29 cellular contexts compared by ENCODE assay signal in the genomic region with DNA sequence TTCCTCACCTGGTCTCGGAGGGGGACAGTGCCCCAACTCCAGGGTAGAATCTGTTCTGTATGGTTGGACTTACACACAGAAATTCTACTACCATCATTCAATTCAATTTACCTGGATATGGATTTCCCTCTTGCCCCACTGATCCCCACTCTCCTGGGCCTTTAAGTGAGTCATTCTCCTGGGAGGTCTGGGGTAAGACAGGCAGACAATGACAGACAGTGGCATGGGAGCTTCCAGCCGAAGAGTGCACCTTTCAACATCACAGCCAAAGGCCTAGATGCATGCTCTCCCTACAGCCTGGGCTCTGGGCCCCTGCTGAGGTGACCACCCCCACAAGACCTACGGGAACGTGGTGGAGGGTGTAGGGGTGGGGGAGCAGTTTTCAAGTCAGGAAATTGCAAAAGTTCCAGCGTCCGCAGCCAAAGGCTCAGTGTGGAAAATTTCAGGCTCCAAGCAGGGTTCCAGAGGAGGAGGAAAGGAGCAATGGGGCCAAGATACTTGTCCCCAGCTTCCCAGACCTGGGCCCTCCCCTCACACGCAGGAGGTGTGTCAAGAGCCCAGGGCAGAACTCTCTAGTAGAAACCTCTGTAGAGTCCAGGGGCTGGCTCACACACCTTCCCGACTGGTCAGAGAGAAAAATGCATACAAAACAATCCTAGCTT.
DNase-seq lines count a peak whose midpoint lies in the region; ATAC-seq, FAIRE-seq and TF ChIP-seq lines count a peak whose summit lies in the region.
"Had no signal": no experiment of that assay in that cellular context is flagged by ENCODE, and none has a peak within 500 bp of the region (broad histone marks: within the 10 kb centered on the region; RNA-seq: fewer than 3 reads in every experiment).

No MANE protein-coding gene starts in this region.

- ATAC-seq in RWPE2 (ENCODE audit: low read depth) (peak; percentile 60; the same call in 2 of the 3 replicates), Right ventricle myocardium superior (ENCODE audit: poor library complexity) (peak; percentile 67), HG03196 (IDR thresholded peaks at IDR 0.05; ENCODE audit: unreplicated experiment) (no peak)
- ATAC-seq: activated CD8-positive, alpha-beta T cell treated with anti-CD3 and anti-CD28 coated beads, Interleukin-2, amount 10 ng/mL, durations not matched to agents 7 days and 5 days; stimulated activated naive B cell treated with anti-CD40 and anti-IgM and Interleukin-4, amounts not matched to agents 10 μg/mL and 1 μg/mL and 100 μg/mL, for 72 hours; T-helper 17 cell had no signal

- H3K36me3 Mint-ChIP-seq in mesothelial cell of epicardium, result no peaks in the 10 kb centered on the region
- H3K36me3 Mint-ChIP-seq: activated naive CD8-positive, alpha-beta T cell treated with anti-CD3 and anti-CD28 coated beads for 36 hours; CD8-positive, alpha-beta memory T cell; memory B cell; stimulated activated naive B cell treated with anti-CD40 and anti-IgM and Interleukin-4, amounts not matched to agents 10 μg/mL and 1 μg/mL and 100 μg/mL, for 72 hours had no signal

- no peak overlapping the region for H3K27ac ChIP-seq in RWPE2 (ENCODE audit: poor library complexity, severe bottlenecking)
- H3K27ac ChIP-seq: A549, prostate gland, SK-N-MC, vagina had no signal

- H3K9me3 Mint-ChIP-seq in mesothelial cell of epicardium, result peaks cover 16% of the 10 kb centered on the region
- H3K9me3 Mint-ChIP-seq: activated naive CD8-positive, alpha-beta T cell treated with anti-CD3 and anti-CD28 coated beads for 36 hours; central memory CD8-positive, alpha-beta T cell had no signal

- TF ChIP-seq POLR2A in erythroblast (IDR thresholded peaks at IDR 0.05; ENCODE audit: low read length), result no peak
- no peak for TF ChIP-seq POLR2A in H54 (IDR thresholded peaks at IDR 0.05; ENCODE audit: low read depth, low read length)

- no peak for TF ChIP-seq CTCF in RWPE2 (IDR thresholded peaks at IDR 0.05; ENCODE audit: poor library complexity, severe bottlenecking)
- TF ChIP-seq CTCF in mesothelial cell of epicardium (IDR thresholded peaks at IDR 0.05; ENCODE audit: unreplicated experiment), result no peak

- H3K27me3 ChIP-seq in RWPE2 (ENCODE audit: insufficient read depth, poor library complexity, severe bottlenecking), result no peaks in the 10 kb centered on the region
- H3K27me3 ChIP-seq: vagina had no signal

- H3K9me3 ChIP-seq in RWPE2 (ENCODE audit: severe bottlenecking), result no peaks in the 10 kb centered on the region
- H3K9me3 ChIP-seq: prostate gland, vagina had no signal

- peaks cover 18% of the 10 kb centered on the region for H3K4me1 Mint-ChIP-seq in mesothelial cell of epicardium
- H3K4me1 Mint-ChIP-seq: activated naive CD8-positive, alpha-beta T cell treated with anti-CD3 and anti-CD28 coated beads for 36 hours; CD8-positive, alpha-beta memory T cell; central memory CD8-positive, alpha-beta T cell; memory B cell; stimulated activated naive B cell treated with anti-CD40 and anti-IgM and Interleukin-4, amounts not matched to agents 10 μg/mL and 1 μg/mL and 100 μg/mL, for 72 hours; T-helper 17 cell had no signal

- peaks cover 3% of the 10 kb centered on the region for H3K27me3 Mint-ChIP-seq in mesothelial cell of epicardium (ENCODE audit: low read depth)

- intact Hi-C loops in Right ventricle myocardium superior (cut with DNase I), result no loop called here

- H3K4me1 ChIP-seq in RWPE2 (ENCODE audit: insufficient read depth, poor library complexity, severe bottlenecking), result no peaks in the 10 kb centered on the region
- H3K4me1 ChIP-seq: prostate gland had no signal

- peak; percentile 32 for DNase-seq in AG08395 (ENCODE audit: low spot score)
- DNase-seq in RWPE2 (ENCODE audit: low spot score), result no peak
- peak; percentile 53 for DNase-seq in Right ventricle myocardium superior
- DNase-seq in mesothelial cell of epicardium (ENCODE audit: low spot score in 2 of 2, unreplicated experiment in 2 of 2), result peak in 1 of 2 experiments; percentile 33
- DNase-seq in erythroblast (lab: John Stamatoyannopoulos, UW), result no peak
- DNase-seq in SW480 (ENCODE audit: low spot score), result no peak
- DNase-seq in H54 (ENCODE audit: insufficient read length, low spot score), result no peak
- DNase-seq: activated CD8-positive, alpha-beta T cell treated with anti-CD3 and anti-CD28 coated beads, Interleukin-2, amount 10 ng/mL, durations not matched to agents 7 days and 5 days; activated naive CD8-positive, alpha-beta T cell treated with anti-CD3 and anti-CD28 coated beads for 36 hours; activated T-cell treated with anti-CD3 and anti-CD28 coated beads for 4 hours; CD8-positive, alpha-beta memory T cell; dermis blood vessel endothelial cell; glutamatergic neuron; GOT3; IMR-90; NCI-H1092; NCI-H187 treated with DMSO at 0.1 percent for 48 hours; NCI-H748 treated with DMSO at 0.1 percent for 48 hours; RPMI8226; stimulated activated CD4-positive, alpha-beta T cell treated with anti-CD3 and anti-CD28 coated beads, Interleukin-15, amount 100 ng/mL, for 24 hours; stimulated activated naive B cell treated with anti-CD40 and anti-IgM and Interleukin-4, amounts not matched to agents 10 μg/mL and 1 μg/mL and 100 μg/mL, for 72 hours; T-helper 17 cell had no signal

- no peaks in the 10 kb centered on the region for H3K36me3 ChIP-seq in RWPE2 (ENCODE audit: low read depth)
- H3K36me3 ChIP-seq: prostate gland, vagina had no signal

- peak overlapping the region; percentile 56 for H3K27ac Mint-ChIP-seq in mesothelial cell of epicardium
- H3K27ac Mint-ChIP-seq: activated CD8-positive, alpha-beta T cell treated with anti-CD3 and anti-CD28 coated beads, Interleukin-2, amount 10 ng/mL, durations not matched to agents 7 days and 5 days; activated naive CD8-positive, alpha-beta T cell treated with anti-CD3 and anti-CD28 coated beads for 36 hours; memory B cell; stimulated activated naive B cell treated with anti-CD40 and anti-IgM and Interleukin-4, amounts not matched to agents 10 μg/mL and 1 μg/mL and 100 μg/mL, for 72 hours; T-helper 17 cell had no signal

- H3K4me3 ChIP-seq in RWPE2 (ENCODE audit: severe bottlenecking), result no peak overlapping the region
- H3K4me3 ChIP-seq: A549, prostate gland, SK-N-MC, vagina had no signal

- no peak overlapping the region for H3K4me3 Mint-ChIP-seq in mesothelial cell of epicardium
- H3K4me3 Mint-ChIP-seq: activated CD8-positive, alpha-beta T cell treated with anti-CD3 and anti-CD28 coated beads, Interleukin-2, amount 10 ng/mL, durations not matched to agents 7 days and 5 days; activated naive CD8-positive, alpha-beta T cell treated with anti-CD3 and anti-CD28 coated beads for 36 hours; CD8-positive, alpha-beta memory T cell; central memory CD8-positive, alpha-beta T cell; memory B cell; stimulated activated naive B cell treated with anti-CD40 and anti-IgM and Interleukin-4, amounts not matched to agents 10 μg/mL and 1 μg/mL and 100 μg/mL, for 72 hours; T-helper 17 cell had no signal

- no peak for FAIRE-seq in H54 (lab: Jason Lieb, UNC)
- FAIRE-seq: A549 had no signal

Comparison
In these comparisons a context has a peak if more than half of its experiments do, and no peak if none do; other contexts are left out.
1. DNase-seq: peak in AG08395 (single experiment) and Right ventricle myocardium superior (single experiment); none in RWPE2 (single experiment), erythroblast (0 of 2), SW480 (single experiment) and H54 (single experiment).